Comparison of ENCODE assay signal across 8 cellular contexts in genomic region chr3:119463171-119464169, GRCh38. TPM values are rescaled to one million over a fixed set of nuclear protein-coding genes. Genes with fewer than 3 reads are reported as not detected.
DNase-seq lines count a peak whose midpoint lies in the region; ATAC-seq and TF ChIP-seq lines count a peak whose summit lies in the region.

Gene TMEM39A, minus strand, starts transcription at chr3:119463615. Its CDS starts 1,541 bp downstream, at chr3:119462074.

- no peaks in the 10 kb centered on the region for H3F3A ChIP-seq in PC-3 (ENCODE audit: low read length, unreplicated experiment)

- peak; percentile 90 for ATAC-seq in GM21576 (IDR thresholded peaks at IDR 0.05; ENCODE audit: unreplicated experiment)
- ATAC-seq in PC-3: peak; percentile 95

- H3K27me3 ChIP-seq in PC-3 (ENCODE audit: low read length): no peaks in the 10 kb centered on the region
- H3K27me3 ChIP-seq in mononuclear cell (ENCODE audit: insufficient read depth, low read length): no peaks in the 10 kb centered on the region

- peak within 1 kb of the TSS; percentile 79 for H2AFZ ChIP-seq in PC-3 (ENCODE audit: low read length)

- DNase-seq in DMS114 treated with DMSO at 0.1 percent for 48 hours (lab: John Stamatoyannopoulos, UW; ENCODE audit: unreplicated experiment): peak; percentile 97
- peak; percentile 99 for DNase-seq in PC-3
- DNase-seq in activated T-cell treated with anti-CD3 and anti-CD28 coated beads for 48 hours (ENCODE audit: low read depth): peak; percentile 99
- DNase-seq in epithelial cell of esophagus (ENCODE audit: low read depth): peak; percentile 99
- DNase-seq in stimulated activated CD8-positive, alpha-beta memory T cell treated with anti-CD3 and anti-CD28 coated beads, Interleukin-4, amount 100 ng/mL, for 1 hour (ENCODE audit: low read depth in 2 of 2, low spot score in 1 of 2): peak; percentile 98

- H4K20me1 ChIP-seq in PC-3 (ENCODE audit: low read length): no peaks in the 10 kb centered on the region

- no peaks in the 10 kb centered on the region for H3K9me2 ChIP-seq in PC-3 (replicated peaks; ENCODE audit: low read length)

- H3K4me2 ChIP-seq in PC-3 (ENCODE audit: low read length): peak within 1 kb of the TSS; percentile 85

- intact Hi-C loops in PC-3 (cut with micrococcal nuclease): loop anchor here (1.0 kb wide), 1 partner anchor 35 kb away; the partner anchor contains the start of gene TIMMDC1

- peaks cover 27% of the 10 kb centered on the region for H3K4me1 ChIP-seq in PC-3 (ENCODE audit: insufficient read depth, low read length)
- peaks cover 26% of the 10 kb centered on the region for H3K4me1 ChIP-seq in mononuclear cell (ENCODE audit: insufficient read depth, low read length)

- H3K4me3 ChIP-seq in PC-3 (ENCODE audit: low read length) (peak within 1 kb of the TSS; percentile 84), epithelial cell of esophagus (ENCODE audit: low read length) (peak within 1 kb of the TSS; percentile 55), mononuclear cell (ENCODE audit: low read length) (peak within 1 kb of the TSS; percentile 83)

- peaks cover 45% of the 10 kb centered on the region for H3K79me2 ChIP-seq in PC-3 (ENCODE audit: low read length)

- TF ChIP-seq EP300 in Ishikawa (IDR thresholded peaks at IDR 0.05; ENCODE audit: borderline replicate concordance): no peak

- POLR2A ChIA-PET in PC-3 (lab: Charles Lee; ENCODE audit: unreplicated experiment): interaction anchor here (0.5 to 1.2 kb wide), 11 partner anchors 16 to 986 kb away, joined by 3 to 7 read pairs (median 3); partner anchors contain the start of genes ARHGAP31 and TIMMDC1

- peak within 1 kb of the TSS; percentile 36 for H3K27ac ChIP-seq in PC-3 (ENCODE audit: low read length)

- BruUV-seq in PC-3 (replicated peaks; lab: Mats Ljungman, UMichigan): TSS peak; percentile 94

- TF ChIP-seq CTCF in PC-3 (conservative IDR thresholded peaks at IDR 0.05; ENCODE audit: low read depth, low read length) (no peak), epithelial cell of esophagus (IDR thresholded peaks at IDR 0.05; ENCODE audit: insufficient read depth, low read depth, low read length, missing control alignments) (peak; percentile 7)

- H3K9me3 ChIP-seq in PC-3 (ENCODE audit: low read length): no peaks in the 10 kb centered on the region
- H3K9me3 ChIP-seq in mononuclear cell (ENCODE audit: low read depth, low read length): no peaks in the 10 kb centered on the region

- peak within 1 kb of the TSS; percentile 90 for H3K9ac ChIP-seq in PC-3 (ENCODE audit: low read length)

- CTCF ChIA-PET in PC-3 (lab: Charles Lee): interaction anchor here (0.6 kb wide), 1 partner anchor 14 kb away, joined by 3 read pairs; no protein-coding TSS in a partner anchor

- TF ChIP-seq RAD21 in Ishikawa (IDR thresholded peaks at IDR 0.05; ENCODE audit: low read depth): no peak

- H3K36me3 ChIP-seq in PC-3 (ENCODE audit: low read depth, low read length): peaks cover 28% of the 10 kb centered on the region

TF ChIP-seq in Ishikawa, 13 proteins besides CTCF, POLR2A, EP300 and RAD21:
- TF ChIP-seq NFIC (IDR thresholded peaks at IDR 0.05): peak; percentile 12; the same call in 1 of the 2 replicates
- TF ChIP-seq YY1 (IDR thresholded peaks at IDR 0.05; ENCODE audit: low read depth): peak; percentile 92
- peak; percentile 89 for TF ChIP-seq TAF1 (IDR thresholded peaks at IDR 0.05; ENCODE audit: low read depth)
- no peak for TF ChIP-seq FOXM1 (IDR thresholded peaks at IDR 0.05; ENCODE audit: borderline replicate concordance, low read depth)
- TF ChIP-seq CEBPB (IDR thresholded peaks at IDR 0.05): no peak
- TF ChIP-seq TCF12 (IDR thresholded peaks at IDR 0.05; ENCODE audit: low read depth): peak; percentile 80
- no peak for TF ChIP-seq EGR1 (IDR thresholded peaks at IDR 0.05)
- TF ChIP-seq MAX (IDR thresholded peaks at IDR 0.05): peak; percentile 88
- TF ChIP-seq CREB1 (IDR thresholded peaks at IDR 0.05; ENCODE audit: low read depth): peak; percentile 96
- peak; percentile 21; the same call in 1 of the 2 replicates for TF ChIP-seq USF1 (IDR thresholded peaks at IDR 0.05)
- no peak for TF ChIP-seq ZBTB7A (IDR thresholded peaks at IDR 0.05; ENCODE audit: low read depth)
- TF ChIP-seq TEAD4 (IDR thresholded peaks at IDR 0.05): no peak; the same call in 1 of the 2 replicates
- TF ChIP-seq REST (IDR thresholded peaks at IDR 0.05; ENCODE audit: low read depth): 0 out of 2 replicates have a peak, but pooled peaks have one; percentile 12

RNA-seq across cellular contexts. Expression of gene TMEM39A, which starts in this region (rescaled TPM):
- total RNA-seq in PC-3 (2014; rRNA removed): 49.1 and 56.5 TPM in 2 replicates
- total RNA-seq in mononuclear cell: 59.2 TPM

Comparison
In these comparisons a context has a peak if more than half of its experiments do, and no peak if none do; other contexts are left out.
1. Peak in every context shown above with its lines: DNase-seq, ATAC-seq, H3K4me3 ChIP-seq and H3K27ac ChIP-seq.